In genomic region chr5:40685191-40685590, GRCh38 we compare ENCODE assay signal across 13 cellular contexts. TPM values are rescaled to one million over a fixed set of nuclear protein-coding genes. Genes with fewer than 3 reads are reported as not detected.
DNase-seq lines count a peak whose midpoint lies in the region; ATAC-seq, FAIRE-seq and TF ChIP-seq lines count a peak whose summit lies in the region.
"Had no signal": no experiment of that assay in that cellular context is flagged by ENCODE, and none has a peak within 500 bp of the region (broad histone marks: within the 10 kb centered on the region; RNA-seq: fewer than 3 reads in every experiment).

No MANE protein-coding gene starts in this region.

- DNase-seq in right atrium auricular region (ENCODE audit: low spot score) (no peak), left ventricle myocardium superior (no peak), amygdala (lab: John Stamatoyannopoulos, UW) (no peak), HepG2 (ENCODE audit: low spot score) (no peak), RPMI8226 (no peak)
- no peak for DNase-seq in activated naive CD8-positive, alpha-beta T cell treated with anti-CD3 and anti-CD28 coated beads, Interleukin-2, amount 10 ng/mL, durations not matched to agents 7 days and 5 days
- no peak for DNase-seq in naive thymus-derived CD8-positive, alpha-beta T cell
- DNase-seq: MM.1S, NCI-H446 treated with DMSO at 0.1 percent for 48 hours had no signal

- no peak overlapping the region for H3K9ac ChIP-seq in HepG2 (ENCODE audit: insufficient read depth, low read depth, low read length)
- H3K9ac ChIP-seq: parathyroid adenoma had no signal

- peak overlapping the region; percentile 72 for H3K27ac Mint-ChIP-seq in activated naive CD8-positive, alpha-beta T cell treated with anti-CD3 and anti-CD28 coated beads, Interleukin-2, amount 10 ng/mL, durations not matched to agents 7 days and 5 days
- H3K27ac Mint-ChIP-seq in naive thymus-derived CD8-positive, alpha-beta T cell, result peak overlapping the region; percentile 54 to 99 (median 94)

- TF ChIP-seq CTCF in right atrium auricular region (IDR thresholded peaks at IDR 0.05) (no peak), HepG2 (CRISPR knock-in tag; IDR thresholded peaks at IDR 0.05) (no peak)

- intact Hi-C loops in left ventricle myocardium superior (cut with micrococcal nuclease) (loop anchor here (5.0 kb wide), 1 partner anchor 738 kb away; no protein-coding TSS in a partner anchor), HepG2 (cut with micrococcal nuclease; ENCODE audit: unreplicated experiment) (loop anchor here (5.0 kb wide), 1 partner anchor 1093 kb away; no protein-coding TSS in a partner anchor)

- H3K27me3 ChIP-seq in right atrium auricular region (peaks cover 0 to 6% of the 10 kb centered on the region in 2 donors), HepG2 (ENCODE audit: control insufficient read depth in 1 of 2, insufficient read depth in 2 of 2, low read length in 2 of 2) (peaks cover 0 to 1% of the 10 kb centered on the region in 2 experiments; a peak in 1 of 5 replicates)
- H3K27me3 ChIP-seq: SJSA1 had no signal

- no peak for FAIRE-seq in HepG2 (lab: Jason Lieb, UNC)

- no peaks in the 10 kb centered on the region for H3K9me3 ChIP-seq in right atrium auricular region
- H3K9me3 ChIP-seq in HepG2 (ENCODE audit: low read length), result no peaks in the 10 kb centered on the region

- no peaks in the 10 kb centered on the region for H3K9me3 Mint-ChIP-seq in activated naive CD8-positive, alpha-beta T cell treated with anti-CD3 and anti-CD28 coated beads, Interleukin-2, amount 10 ng/mL, durations not matched to agents 7 days and 5 days
- peaks cover 0 to 2% (median 0%) of the 10 kb centered on the region in 9 donors for H3K9me3 Mint-ChIP-seq in naive thymus-derived CD8-positive, alpha-beta T cell

- no peak for ATAC-seq in left ventricle myocardium superior
- no peak for ATAC-seq in activated naive CD8-positive, alpha-beta T cell treated with anti-CD3 and anti-CD28 coated beads, Interleukin-2, amount 10 ng/mL, durations not matched to agents 7 days and 5 days (ENCODE audit: low read depth)
- no peak for ATAC-seq in naive thymus-derived CD8-positive, alpha-beta T cell
- ATAC-seq in HG03520 (IDR thresholded peaks at IDR 0.05; ENCODE audit: unreplicated experiment), result no peak
- no peak for ATAC-seq in HepG2
- ATAC-seq: HCT116 had no signal

- no TSS peak for BruUV-seq in HepG2 (replicated peaks; lab: Mats Ljungman, UMichigan)

- CTCF ChIA-PET in HepG2 (lab: Yijun Ruan, JAX; ENCODE audit: low intra/inter-chr PET ratio, low total read pairs), result interaction anchor here (1.3 kb wide), 1 partner anchor 736 kb away, joined by 3 read pairs; no protein-coding TSS in a partner anchor

- peaks cover 79% of the 10 kb centered on the region for H3K36me3 Mint-ChIP-seq in activated naive CD8-positive, alpha-beta T cell treated with anti-CD3 and anti-CD28 coated beads, Interleukin-2, amount 10 ng/mL, durations not matched to agents 7 days and 5 days
- H3K36me3 Mint-ChIP-seq in naive thymus-derived CD8-positive, alpha-beta T cell, result peaks cover 9 to 58% (median 12%) of the 10 kb centered on the region in 3 donors

- TF ChIP-seq POLR2A in HepG2 (IDR thresholded peaks at IDR 0.05; ENCODE audit: insufficient read depth in 1 of 2, low read depth in 2 of 2, low read length in 2 of 2), result no peak

- H3K36me3 ChIP-seq in right atrium auricular region (no peaks in the 10 kb centered on the region), HepG2 (replicated peaks in 1 of 2; ENCODE audit: control insufficient read depth in 1 of 2, insufficient read depth in 2 of 2, low read length in 2 of 2) (no peaks in the 10 kb centered on the region)

- no peak for TF ChIP-seq RAD21 in HepG2 (CRISPR knock-in tag; IDR thresholded peaks at IDR 0.05)

- H3K4me1 Mint-ChIP-seq in activated naive CD8-positive, alpha-beta T cell treated with anti-CD3 and anti-CD28 coated beads, Interleukin-2, amount 10 ng/mL, durations not matched to agents 7 days and 5 days, result peaks cover 56% of the 10 kb centered on the region
- peaks cover 29 to 88% (median 67%) of the 10 kb centered on the region in 4 donors for H3K4me1 Mint-ChIP-seq in naive thymus-derived CD8-positive, alpha-beta T cell

- H3K4me3 Mint-ChIP-seq in activated naive CD8-positive, alpha-beta T cell treated with anti-CD3 and anti-CD28 coated beads, Interleukin-2, amount 10 ng/mL, durations not matched to agents 7 days and 5 days, result peak overlapping the region; percentile 87
- peak overlapping the region; percentile 62 to 100 (median 92) for H3K4me3 Mint-ChIP-seq in naive thymus-derived CD8-positive, alpha-beta T cell

- H2AFZ ChIP-seq in HepG2 (ENCODE audit: low read length), result no peak overlapping the region
- H2AFZ ChIP-seq: parathyroid adenoma had no signal

- in situ Hi-C loops in HepG2 (cut with HindIII; ENCODE audit: extremely low pct_ligation_motif_present, low pct_unique_long_range_greater_than_20kb), result loop anchor here (5.0 to 25.0 kb wide), 3 partner anchors 738 to 1098 kb away; no protein-coding TSS in a partner anchor

- H3K4me3 ChIP-seq in right atrium auricular region, result peak overlapping the region; percentile 7 to 83
- no peak overlapping the region for H3K4me3 ChIP-seq in HepG2 (replicated peaks in 1 of 3; ENCODE audit: insufficient read depth in 1 of 3, low read depth in 2 of 3, low read length in 3 of 3)
- H3K4me3 ChIP-seq: SJSA1 had no signal

- POLR2A ChIA-PET in activated naive CD8-positive, alpha-beta T cell treated with anti-CD3 and anti-CD28 coated beads, Interleukin-2, amount 10 ng/mL, durations not matched to agents 7 days and 5 days (lab: Charles Lee), result interaction anchor here (1.6 kb wide), 1 partner anchor 299 kb away, joined by 10 read pairs; no protein-coding TSS in a partner anchor
- POLR2A ChIA-PET in naive thymus-derived CD8-positive, alpha-beta T cell (lab: Charles Lee), result interaction anchor here (0.7 to 1.2 kb wide), 3 partner anchors 32 to 248 kb away, joined by 3 to 7 read pairs (median 3); no protein-coding TSS in a partner anchor
- POLR2A ChIA-PET in HepG2 (lab: Yijun Ruan, JAX), result no interaction called here

- TF ChIP-seq EP300 in HepG2 (IDR thresholded peaks at IDR 0.05; ENCODE audit: low read depth in 2 of 2, low read length in 2 of 2) (no peak), HepG2 (CRISPR knock-in tag; IDR thresholded peaks at IDR 0.05; ENCODE audit: borderline replicate concordance) (no peak)

- H3K27ac ChIP-seq in right atrium auricular region (peak overlapping the region in 1 of 2 donors; percentile 86), HepG2 (ENCODE audit: extremely low read length, insufficient read depth, low read length) (no peak overlapping the region)
- H3K27ac ChIP-seq: parathyroid adenoma, SJSA1 had no signal

- no peaks in the 10 kb centered on the region for H3K27me3 Mint-ChIP-seq in activated naive CD8-positive, alpha-beta T cell treated with anti-CD3 and anti-CD28 coated beads, Interleukin-2, amount 10 ng/mL, durations not matched to agents 7 days and 5 days
- H3K27me3 Mint-ChIP-seq in naive thymus-derived CD8-positive, alpha-beta T cell, result no peaks in the 10 kb centered on the region

- H3K4me1 ChIP-seq in right atrium auricular region, result peaks cover 0 to 53% of the 10 kb centered on the region in 2 donors
- peaks cover 2% of the 10 kb centered on the region; the same call in 1 of the 2 replicates for H3K4me1 ChIP-seq in HepG2 (ENCODE audit: insufficient read depth, low read length)
- H3K4me1 ChIP-seq: parathyroid adenoma had no signal

- H4K20me1 ChIP-seq in HepG2 (ENCODE audit: insufficient read depth, low read length), result no peaks in the 10 kb centered on the region

- no peak overlapping the region for H3K4me2 ChIP-seq in HepG2 (ENCODE audit: low read depth, low read length)

- no peaks in the 10 kb centered on the region for H3K79me2 ChIP-seq in HepG2 (ENCODE audit: insufficient read depth, low read length)
- H3K79me2 ChIP-seq: parathyroid adenoma had no signal

TF ChIP-seq in HepG2, 621 proteins besides CTCF, POLR2A, EP300 and RAD21:
- no peak for TF ChIP-seq ZNF282 (IDR thresholded peaks at IDR 0.05; ENCODE audit: partially characterized antibody)
- no peak for TF ChIP-seq HMGA1 (CRISPR knock-in tag; conservative IDR thresholded peaks at IDR 0.05)
- TF ChIP-seq ARNT (IDR thresholded peaks at IDR 0.05), result no peak
- no peak for TF ChIP-seq ZFP36L1 (CRISPR knock-in tag; IDR thresholded peaks at IDR 0.05)

RNA-seq across cellular contexts. Expression of gene PTGER4, which starts 5.5 kb away (rescaled TPM):
- total RNA-seq in right atrium auricular region (10 to 100 TPM in 1 of 2 donors, 1 to 10 TPM in 1; 7.3 to 22.0 TPM), left ventricle myocardium superior (6.6 TPM), HepG2 (2016; rRNA removed; fragmentation: Illumina TruSeq; extraction: Trizol) (0.11 TPM in 1 of 2 replicates, not detected in the other)
- total RNA-seq in activated naive CD8-positive, alpha-beta T cell treated with anti-CD3 and anti-CD28 coated beads, Interleukin-2, amount 10 ng/mL, durations not matched to agents 7 days and 5 days, result 10 to 100 TPM; 51.4 to 53.8 TPM
- total RNA-seq in naive thymus-derived CD8-positive, alpha-beta T cell, result 10 to 100 TPM; 28.2 to 30.7 TPM
- 10 to 100 TPM; 36.0 to 43.8 (median 41.6) TPM for polyA plus RNA-seq in naive thymus-derived CD8-positive, alpha-beta T cell
- not detected in 2 replicates for total RNA-seq in HepG2 (2016; cell fraction: cytosol; rRNA removed; fragmentation: Illumina TruSeq; extraction: Trizol; ENCODE audit: low read depth)
- not detected in 2 replicates for total RNA-seq in HepG2 (2016; cell fraction: insoluble cytoplasmic fraction; rRNA removed; fragmentation: Illumina TruSeq; extraction: Trizol)
- not detected in 2 replicates for total RNA-seq in HepG2 (2016; cell fraction: membrane; rRNA removed; fragmentation: Illumina TruSeq; extraction: Trizol)
- not detected in 2 replicates for total RNA-seq in HepG2 (2016; cell fraction: nucleus; rRNA removed; fragmentation: Illumina TruSeq; extraction: Trizol)
- polyA plus RNA-seq in HepG2 (2011; rRNA removed), result 0.01 and 0.03 TPM in 2 replicates
- 0.04 TPM in 1 of 2 replicates, not detected in the other for polyA plus RNA-seq in HepG2 (2011; cell fraction: cytosol; rRNA removed)
- polyA plus RNA-seq in HepG2 (2011; cell fraction: nucleus; rRNA removed), result 0.14 and 0.16 TPM in 2 replicates
- not detected in 2 replicates for polyA plus RNA-seq in HepG2 (2012)
- polyA plus RNA-seq in HepG2 (2016; cell fraction: cytosol; fragmentation: Illumina TruSeq; extraction: Trizol; ENCODE audit: low read depth), result not detected in 2 replicates
- polyA plus RNA-seq in HepG2 (2016; cell fraction: insoluble cytoplasmic fraction; fragmentation: Illumina TruSeq; extraction: Trizol; ENCODE audit: low read depth), result not detected in 2 replicates
- polyA plus RNA-seq in HepG2 (2016; cell fraction: membrane; fragmentation: Illumina TruSeq; extraction: Trizol; ENCODE audit: low read depth), result not detected in 2 replicates
- polyA plus RNA-seq in HepG2 (2016; cell fraction: nucleus; fragmentation: Illumina TruSeq; extraction: Trizol; ENCODE audit: insufficient read depth, low read depth), result not detected in 2 replicates
- 2.9 TPM in 1 of 2 replicates, not detected in the other for polyA minus RNA-seq in HepG2 (2011; rRNA and poly(A)+ RNA removed; ENCODE audit: low replicate concordance)
- not detected in 2 replicates for polyA minus RNA-seq in HepG2 (2011; cell fraction: cytosol; rRNA and poly(A)+ RNA removed)
- polyA minus RNA-seq in HepG2 (2011; cell fraction: nucleus; rRNA and poly(A)+ RNA removed), result not detected in 2 replicates

Comparison
In these comparisons a context has a peak if more than half of its experiments do, and no peak if none do; other contexts are left out.
1. H3K4me3 ChIP-seq: peak in right atrium auricular region (2 of 2); none in HepG2 (0 of 3).